Comparison of ENCODE assay signal across 13 cellular contexts in the genomic region with DNA sequence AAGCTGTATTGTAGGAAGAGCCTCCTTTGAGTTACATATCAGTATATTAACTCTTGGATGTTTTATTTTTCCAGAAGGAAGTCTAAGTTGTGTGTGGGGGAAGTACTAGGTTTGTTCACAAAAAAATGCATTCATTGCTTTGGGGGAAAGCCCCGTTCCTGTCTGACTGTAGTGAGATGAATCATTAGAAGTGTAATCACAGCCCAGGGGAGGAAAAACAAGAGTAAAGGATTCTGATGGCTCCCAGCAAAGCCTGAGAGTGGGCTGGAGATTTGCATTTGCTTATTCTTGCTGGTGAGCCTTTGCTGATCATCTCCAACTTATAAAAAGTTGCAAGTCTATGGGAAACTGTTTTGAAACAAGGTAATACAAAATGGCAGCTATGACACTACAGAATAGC.
DNase-seq lines count a peak whose midpoint lies in the region; ATAC-seq, FAIRE-seq and TF ChIP-seq lines count a peak whose summit lies in the region.
"Had no signal": no experiment of that assay in that cellular context is flagged by ENCODE, and none has a peak within 500 bp of the region (broad histone marks: within the 10 kb centered on the region; RNA-seq: fewer than 3 reads in every experiment).

No MANE protein-coding gene starts in this region.

- no peak for FAIRE-seq in astrocyte (lab: Jason Lieb, UNC)

- H3K9me3 ChIP-seq in astrocyte (ENCODE audit: insufficient read depth, low read depth, low read length) = no peaks in the 10 kb centered on the region
- no peaks in the 10 kb centered on the region for H3K9me3 ChIP-seq in smooth muscle cell (replicated peaks; ENCODE audit: low read depth)
- H3K9me3 ChIP-seq in hepatocyte (ENCODE audit: low read depth) = no peaks in the 10 kb centered on the region
- H3K9me3 ChIP-seq: ovary had no signal

- H3K27ac Mint-ChIP-seq in astrocyte (ENCODE audit: unreplicated experiment) = no peak overlapping the region

- H3K9ac ChIP-seq in astrocyte (ENCODE audit: low read length) = no peak overlapping the region
- H3K9ac ChIP-seq in smooth muscle cell (ENCODE audit: low read depth) = peak overlapping the region; percentile 63

- H2AFZ ChIP-seq in astrocyte (ENCODE audit: low read depth, low read length) (no peak overlapping the region), smooth muscle cell (ENCODE audit: low read depth) (peak overlapping the region; percentile 19), hepatocyte (no peak overlapping the region)

- H3K79me2 ChIP-seq in astrocyte (ENCODE audit: insufficient read depth, low read length) (no peaks in the 10 kb centered on the region), smooth muscle cell (ENCODE audit: low read depth) (no peaks in the 10 kb centered on the region), hepatocyte (no peaks in the 10 kb centered on the region)

- DNase-seq in HK-2 (ENCODE audit: unreplicated experiment) (peak; percentile 1), astrocyte (ENCODE audit: low read depth) (peak; percentile 26), smooth muscle cell (lab: John Stamatoyannopoulos, UW; ENCODE audit: unreplicated experiment) (no peak), ureter (ENCODE audit: low spot score) (no peak), hepatocyte (ENCODE audit: low spot score) (no peak)
- DNase-seq: DMS153, NCI-H2081, ovary, WERI-Rb-1 had no signal

- ATAC-seq in GM18861 (IDR thresholded peaks at IDR 0.05; ENCODE audit: unreplicated experiment) = peak; percentile 55
- ATAC-seq in GM21423 (IDR thresholded peaks at IDR 0.05; ENCODE audit: unreplicated experiment) = no peak
- no peak for ATAC-seq in HG02973 (IDR thresholded peaks at IDR 0.05; ENCODE audit: unreplicated experiment)

- peaks cover 20% of the 10 kb centered on the region for H3K4me1 Mint-ChIP-seq in astrocyte (ENCODE audit: low read depth, unreplicated experiment)

- no peak overlapping the region for H3K4me3 Mint-ChIP-seq in astrocyte (ENCODE audit: unreplicated experiment)
- H3K4me3 Mint-ChIP-seq: brain had no signal

- H3K9me3 Mint-ChIP-seq in astrocyte (ENCODE audit: unreplicated experiment) = no peaks in the 10 kb centered on the region
- H3K9me3 Mint-ChIP-seq: brain had no signal

- H3K9me2 ChIP-seq in hepatocyte (replicated peaks; ENCODE audit: insufficient read depth) = no peaks in the 10 kb centered on the region

- peak overlapping the region; percentile 21 for H3K4me2 ChIP-seq in astrocyte (ENCODE audit: low read length)
- H3K4me2 ChIP-seq in smooth muscle cell = peak overlapping the region; percentile 65
- no peak overlapping the region for H3K4me2 ChIP-seq in hepatocyte

- no peaks in the 10 kb centered on the region for H3K36me3 Mint-ChIP-seq in astrocyte (ENCODE audit: low read depth, unreplicated experiment)
- H3K36me3 Mint-ChIP-seq: brain had no signal

- 4% methylated on average over 1 of the region's 1 CpG for WGBS in smooth muscle cell (ENCODE audit: low lambda C conversion rate)
- WGBS in hepatocyte (ENCODE audit: low lambda C conversion rate, missing lambda C conversion rate) = 8% methylated on average over 1 of the region's 1 CpG

- H3K36me3 ChIP-seq in astrocyte (ENCODE audit: insufficient read depth, low read length) (no peaks in the 10 kb centered on the region), smooth muscle cell (ENCODE audit: low read depth) (no peaks in the 10 kb centered on the region), hepatocyte (replicated peaks; ENCODE audit: insufficient read depth, low read depth) (no peaks in the 10 kb centered on the region)
- H3K36me3 ChIP-seq: ovary, WERI-Rb-1 had no signal

- H3K4me1 ChIP-seq in astrocyte (ENCODE audit: insufficient read depth, low read length) = peaks cover 3% of the 10 kb centered on the region
- H3K4me1 ChIP-seq in smooth muscle cell (ENCODE audit: low read depth) = no peaks in the 10 kb centered on the region
- H3K4me1 ChIP-seq in hepatocyte (ENCODE audit: insufficient read depth) = no peaks in the 10 kb centered on the region

- TF ChIP-seq CTCF in astrocyte (IDR thresholded peaks at IDR 0.05; ENCODE audit: insufficient read depth, low read depth, low read length) (no peak), smooth muscle cell (IDR thresholded peaks at IDR 0.05; ENCODE audit: borderline replicate concordance, insufficient read depth, poor library complexity, severe bottlenecking) (no peak), hepatocyte (IDR thresholded peaks at IDR 0.05; ENCODE audit: poor library complexity) (no peak)

- H3F3A ChIP-seq in smooth muscle cell (ENCODE audit: low read depth) = no peaks in the 10 kb centered on the region

- no peak overlapping the region for H3K4me3 ChIP-seq in astrocyte (ENCODE audit: insufficient read depth, low read depth, low read length)
- H3K4me3 ChIP-seq in smooth muscle cell = no peak overlapping the region
- no peak overlapping the region for H3K4me3 ChIP-seq in hepatocyte
- H3K4me3 ChIP-seq: ovary had no signal

- H3K27me3 Mint-ChIP-seq in astrocyte (ENCODE audit: low read depth, unreplicated experiment) = no peaks in the 10 kb centered on the region

- H3K27me3 ChIP-seq in astrocyte (ENCODE audit: insufficient read depth, low read length) (no peaks in the 10 kb centered on the region), smooth muscle cell (ENCODE audit: low read depth) (no peaks in the 10 kb centered on the region), hepatocyte (no peaks in the 10 kb centered on the region)
- H3K27me3 ChIP-seq: ovary had no signal

- H3K27ac ChIP-seq in astrocyte (ENCODE audit: low read depth, low read length) = no peak overlapping the region
- peak overlapping the region; percentile 87 for H3K27ac ChIP-seq in smooth muscle cell (ENCODE audit: low read depth)
- H3K27ac ChIP-seq in hepatocyte = no peak overlapping the region
- H3K27ac ChIP-seq: ovary, WERI-Rb-1 had no signal

- H4K20me1 ChIP-seq in astrocyte (ENCODE audit: insufficient read depth, low read length) = no peaks in the 10 kb centered on the region
- H4K20me1 ChIP-seq in smooth muscle cell (ENCODE audit: low read depth) = no peaks in the 10 kb centered on the region
- H4K20me1 ChIP-seq in hepatocyte (ENCODE audit: insufficient read depth, poor library complexity, severe bottlenecking) = no peaks in the 10 kb centered on the region

Comparison
In these comparisons a context has a peak if more than half of its experiments do, and no peak if none do; other contexts are left out.
1. DNase-seq: peak in HK-2 (single experiment) and astrocyte (single experiment); none in smooth muscle cell (single experiment), ureter (single experiment) and hepatocyte (single experiment).